In genomic region chr4:8373973-8374545, GRCh38 we compare ENCODE assay signal across 19 cellular contexts.
A peak's percentile ranks its signal among the peaks of the same experiment; 100 is the strongest.
DNase-seq lines count a peak whose midpoint lies in the region; ATAC-seq and TF ChIP-seq lines count a peak whose summit lies in the region.
"Had no signal": no experiment of that assay in that cellular context is flagged by ENCODE, and none has a peak within 500 bp of the region (broad histone marks: within the 10 kb centered on the region; RNA-seq: fewer than 3 reads in every experiment).

No MANE protein-coding gene starts in this region.

- no peak for TF ChIP-seq CTCF in CD14-positive monocyte (IDR thresholded peaks at IDR 0.05)
- no peak for TF ChIP-seq CTCF in lower lobe of right lung (IDR thresholded peaks at IDR 0.05)
- TF ChIP-seq CTCF in spleen (IDR thresholded peaks at IDR 0.05 in 8 of 11, conservative IDR thresholded peaks at IDR 0.05 in 3 of 11): no peak

- H3K4me1 Mint-ChIP-seq in CD14-positive monocyte (no peaks in the 10 kb centered on the region), immature natural killer cell (no peaks in the 10 kb centered on the region)
- H3K4me1 Mint-ChIP-seq: CD4-positive, CD25-positive, alpha-beta regulatory T cell; CD8-positive, alpha-beta memory T cell had no signal

- H3K4me3 ChIP-seq in lower lobe of right lung (no peak overlapping the region), spleen (no peak overlapping the region)
- H3K4me3 ChIP-seq: A549, GM23248, HAP-1 had no signal

- no peak for TF ChIP-seq POLR2A in spleen (IDR thresholded peaks at IDR 0.05)

- H3K36me3 Mint-ChIP-seq in CD14-positive monocyte (peaks cover 17 to 20% of the 10 kb centered on the region in 2 donors), immature natural killer cell (peaks cover 0 to 10% (median 0%) of the 10 kb centered on the region in 3 donors)

- H3K4me3 Mint-ChIP-seq in CD14-positive monocyte (no peak overlapping the region), immature natural killer cell (no peak overlapping the region)
- H3K4me3 Mint-ChIP-seq: CD4-positive, CD25-positive, alpha-beta regulatory T cell; CD8-positive, alpha-beta memory T cell had no signal

- H3K27ac Mint-ChIP-seq in CD14-positive monocyte (no peak overlapping the region), immature natural killer cell (no peak overlapping the region)
- H3K27ac Mint-ChIP-seq: CD4-positive, CD25-positive, alpha-beta regulatory T cell; CD8-positive, alpha-beta memory T cell had no signal

- H3K27ac ChIP-seq in lower lobe of right lung (no peak overlapping the region), spleen (no peak overlapping the region)
- H3K27ac ChIP-seq: 22Rv1, A549, GM23248 had no signal

- intact Hi-C loops in cardiac septum (cut with DNase I): no loop called here
- intact Hi-C loops in Right ventricle myocardium superior (cut with DNase I): no loop called here
- intact Hi-C loops in CD14-positive monocyte (cut with micrococcal nuclease): no loop called here
- intact Hi-C loops in lower lobe of right lung (cut with DNase I): no loop called here
- intact Hi-C loops in spleen (cut with DNase I; ENCODE audit: low total_unique reads): no loop called here

- H3K36me3 ChIP-seq in lower lobe of right lung: peaks cover 14% of the 10 kb centered on the region
- H3K36me3 ChIP-seq in spleen: peaks cover 0 to 71% (median 8%) of the 10 kb centered on the region in 6 donors
- H3K36me3 ChIP-seq: HAP-1 had no signal

- peak; percentile 47 for DNase-seq in cardiac septum (ENCODE audit: low spot score)
- DNase-seq in Right ventricle myocardium superior: no peak
- peak; percentile 23 for DNase-seq in CD14-positive monocyte (ENCODE audit: low spot score)
- DNase-seq in lower lobe of right lung: peak; percentile 26
- peak; percentile 54 for DNase-seq in spleen
- no peak for DNase-seq in immature natural killer cell
- DNase-seq in dermis blood vessel endothelial cell: no peak
- DNase-seq: AML-193; CD4-positive, CD25-positive, alpha-beta regulatory T cell; CD8-positive, alpha-beta memory T cell; COR-L47; DMS 273 treated with DMSO at 0.1 percent for 48 hours; DMS53; GM23248 had no signal

- 84 to 90% (median 89%) methylated on average over 13 of the region's 13 CpGs for WGBS in spleen, 5 donors

- no peak for ATAC-seq in Right ventricle myocardium superior (ENCODE audit: poor library complexity)
- no peak for ATAC-seq in lower lobe of right lung
- no peak for ATAC-seq in GM18858 (IDR thresholded peaks at IDR 0.05; ENCODE audit: unreplicated experiment)
- ATAC-seq: A549, HepG2 had no signal

- no peaks in the 10 kb centered on the region for H3K9me3 Mint-ChIP-seq in CD14-positive monocyte
- H3K9me3 Mint-ChIP-seq in immature natural killer cell: no peaks in the 10 kb centered on the region
- H3K9me3 Mint-ChIP-seq: CD4-positive, CD25-positive, alpha-beta regulatory T cell; CD8-positive, alpha-beta memory T cell had no signal

- peaks cover 0 to 3% (median 0%) of the 10 kb centered on the region in 3 donors for H3K27me3 Mint-ChIP-seq in CD14-positive monocyte (ENCODE audit: low read depth in 3 of 3)
- no peaks in the 10 kb centered on the region for H3K27me3 Mint-ChIP-seq in immature natural killer cell (ENCODE audit: low read depth in 3 of 3)
- H3K27me3 Mint-ChIP-seq: CD4-positive, CD25-positive, alpha-beta regulatory T cell; CD8-positive, alpha-beta memory T cell had no signal

- H3K27me3 ChIP-seq in lower lobe of right lung (ENCODE audit: low read depth) (no peaks in the 10 kb centered on the region), spleen (replicated peaks in 1 of 7) (no peaks in the 10 kb centered on the region)

- H3K4me1 ChIP-seq in lower lobe of right lung: no peaks in the 10 kb centered on the region
- H3K4me1 ChIP-seq in spleen: no peaks in the 10 kb centered on the region
- H3K4me1 ChIP-seq: A549, HAP-1 had no signal

- H3K9me3 ChIP-seq in lower lobe of right lung (no peaks in the 10 kb centered on the region), spleen (no peaks in the 10 kb centered on the region)
- H3K9me3 ChIP-seq: A549, HAP-1 had no signal

Comparison
In these comparisons a context has a peak if more than half of its experiments do, and no peak if none do; other contexts are left out.
1. DNase-seq: peak in cardiac septum (single experiment), CD14-positive monocyte (single experiment), lower lobe of right lung (single experiment) and spleen (single experiment); none in Right ventricle myocardium superior (single experiment), immature natural killer cell (0 of 3) and dermis blood vessel endothelial cell (single experiment).